ENCODE assay signal across 18 cellular contexts in the genomic region with DNA sequence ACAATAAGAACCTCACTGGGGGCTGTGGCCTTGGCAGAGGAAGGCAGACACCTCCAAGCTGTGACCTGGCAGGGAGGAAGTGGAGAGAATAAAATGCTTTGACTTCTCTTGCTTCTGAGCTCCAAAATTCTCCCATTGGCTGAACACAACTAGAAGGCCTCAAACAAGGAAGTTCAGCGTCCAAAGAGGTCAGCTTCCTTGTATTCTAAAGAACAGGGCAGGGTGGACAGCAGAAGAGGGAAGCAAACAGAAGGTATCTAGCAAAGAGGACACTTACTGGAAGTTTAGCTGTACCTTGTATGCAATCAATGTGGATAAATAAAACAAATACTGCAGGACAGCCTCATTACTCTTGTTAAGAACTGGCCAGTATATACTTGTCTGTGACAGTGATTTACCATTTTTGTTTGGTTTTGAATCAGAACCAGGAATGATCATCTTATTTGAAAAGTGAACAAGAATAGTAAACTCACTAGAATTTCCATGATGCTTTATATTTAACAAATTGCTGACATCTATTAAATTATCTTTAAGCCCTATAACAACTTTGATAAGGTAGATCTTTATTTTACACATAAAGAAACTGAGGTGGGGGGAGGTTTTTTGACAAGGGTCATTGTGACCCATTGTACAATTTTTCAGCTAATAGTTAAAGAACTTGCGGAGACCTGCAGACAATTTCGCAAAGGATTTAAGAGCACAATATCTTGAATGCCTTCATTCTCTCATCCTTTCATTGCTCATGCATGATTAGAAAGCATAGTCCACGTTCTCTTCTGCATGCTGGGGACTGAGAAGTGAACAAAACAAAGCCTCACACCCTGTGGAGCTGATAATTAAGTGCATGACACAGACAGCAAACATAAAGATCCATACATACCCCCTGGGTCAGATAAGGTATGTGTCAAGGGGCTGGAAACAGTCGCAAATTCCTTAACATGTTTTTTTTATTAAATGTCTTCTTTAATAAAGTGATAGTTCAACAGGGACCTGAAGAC.
"Had no signal": no experiment of that assay in that cellular context is flagged by ENCODE, and none has a peak within 500 bp of the region (broad histone marks: within the 10 kb centered on the region; RNA-seq: fewer than 3 reads in every experiment).

No MANE protein-coding gene starts in this region.

- ATAC-seq: sciatic nerve; stimulated activated memory B cell treated with anti-CD40 and anti-IgM and Interleukin-4, amounts not matched to agents 10 μg/mL and 1 μg/mL and 100 μg/mL, for 72 hours had no signal

- H3K4me1 ChIP-seq: spleen, tibial artery, upper lobe of left lung, uterus had no signal

- H3K4me3 ChIP-seq: spleen, tibial artery, upper lobe of left lung, uterus had no signal

- H3K9me3 ChIP-seq: neutrophil, tibial artery, upper lobe of left lung, uterus had no signal

- H3K36me3 ChIP-seq: neutrophil, spleen, tibial artery, upper lobe of left lung, uterus had no signal

- H3K27me3 ChIP-seq: neutrophil, spleen, tibial artery, upper lobe of left lung, uterus had no signal

- DNase-seq: erythroblast; foreskin melanocyte; head of caudate nucleus; hippocampal formation; naive B cell; nephron progenitor cell; spleen; stimulated activated CD4-positive, alpha-beta T cell treated with anti-CD3 and anti-CD28 coated beads, Interleukin-15, amount 100 ng/mL, for 24 hours; stimulated activated CD4-positive, alpha-beta T cell treated with anti-CD3 and anti-CD28 coated beads, Interleukin-1b, Interleukin-23, amount 100 ng/mL, for 48 hours; stimulated activated CD4-positive, alpha-beta T cell treated with anti-CD3 and anti-CD28 coated beads, Interleukin-4, amount 100 ng/mL, for 24 hours; tibial artery; upper lobe of left lung; uterus had no signal

- FAIRE-seq: colon, endothelial cell of umbilical vein had no signal

- H3K27ac ChIP-seq: neutrophil, spleen, tibial artery, upper lobe of left lung, uterus had no signal
